Comparison of ENCODE assay signal across 22 cellular contexts in genomic region chr11:94742645-94743044, GRCh38.
"Had no signal": no experiment of that assay in that cellular context is flagged by ENCODE, and none has a peak within 500 bp of the region (broad histone marks: within the 10 kb centered on the region; RNA-seq: fewer than 3 reads in every experiment).

No MANE protein-coding gene starts in this region.

- H3K4me3 ChIP-seq: colonic mucosa, left lung, lung, transverse colon had no signal

- H3K36me3 ChIP-seq: colonic mucosa, left lung, transverse colon had no signal

- H3K4me1 ChIP-seq: colonic mucosa had no signal

- H3K9me3 ChIP-seq: colonic mucosa, left lung, transverse colon had no signal

- DNase-seq: activated CD4-positive, alpha-beta T cell treated with anti-CD3 and anti-CD28 coated beads for 4 hours; activated CD4-positive, alpha-beta T cell treated with anti-CD3 and anti-CD28 coated beads, Interleukin-2, amount 50 U/mL, for 4 hours; activated naive CD4-positive, alpha-beta T cell; activated T-cell treated with anti-CD3 and anti-CD28 coated beads for 4 hours; activated T-cell treated with anti-CD3 and anti-CD28 coated beads, Interleukin-2, amount 50 U/mL, for 72 hours; colonic mucosa; effector CD8-positive, alpha-beta T cell; erythroblast; foreskin melanocyte; glutamatergic neuron; left lung; naive B cell; posterior cingulate gyrus; right cardiac atrium; stimulated activated CD4-positive, alpha-beta T cell treated with anti-CD3 and anti-CD28 coated beads, Interleukin-2, amount 100 ng/mL, for 48 hours; stimulated activated naive CD4-positive, alpha-beta T cell treated with Interleukin-2 at 50 U/mL for 16 hours; T-helper 1 cell; transverse colon had no signal

- ATAC-seq: activated naive CD4-positive, alpha-beta T cell treated with anti-CD3 and anti-CD28 coated beads, Interleukin-2, amount 50 U/mL, for 72 hours; activated T-cell treated with anti-CD3 and anti-CD28 coated beads, Interleukin-2, amount 50 U/mL, for 72 hours; left lung; right cardiac atrium had no signal

- H3K27ac Mint-ChIP-seq: activated naive CD4-positive, alpha-beta T cell treated with anti-CD3 and anti-CD28 coated beads, Interleukin-2, amount 50 U/mL, for 72 hours; activated T-cell treated with anti-CD3 and anti-CD28 coated beads, Interleukin-2, amount 50 U/mL, for 72 hours; naive B cell; T-helper 2 cell treated with Interferon-gamma antibody and Interleukin-4, amounts not matched to agents 5 μg/mL and 100 μg/mL, for 36 hours had no signal

- H3K4me3 Mint-ChIP-seq: T-helper 2 cell treated with Interferon-gamma antibody and Interleukin-4, amounts not matched to agents 5 μg/mL and 100 μg/mL, for 36 hours had no signal

- H3K9me3 Mint-ChIP-seq: activated naive CD4-positive, alpha-beta T cell treated with anti-CD3 and anti-CD28 coated beads, Interleukin-2, amount 50 U/mL, for 72 hours; activated T-cell treated with anti-CD3 and anti-CD28 coated beads, Interleukin-2, amount 50 U/mL, for 72 hours; naive B cell; T-helper 2 cell treated with Interferon-gamma antibody and Interleukin-4, amounts not matched to agents 5 μg/mL and 100 μg/mL, for 36 hours had no signal

- H3K36me3 Mint-ChIP-seq: activated naive CD4-positive, alpha-beta T cell treated with anti-CD3 and anti-CD28 coated beads, Interleukin-2, amount 50 U/mL, for 72 hours; naive B cell had no signal

- H3K27ac ChIP-seq: colonic mucosa, left lung, transverse colon, VCaP had no signal
